In the genomic region with DNA sequence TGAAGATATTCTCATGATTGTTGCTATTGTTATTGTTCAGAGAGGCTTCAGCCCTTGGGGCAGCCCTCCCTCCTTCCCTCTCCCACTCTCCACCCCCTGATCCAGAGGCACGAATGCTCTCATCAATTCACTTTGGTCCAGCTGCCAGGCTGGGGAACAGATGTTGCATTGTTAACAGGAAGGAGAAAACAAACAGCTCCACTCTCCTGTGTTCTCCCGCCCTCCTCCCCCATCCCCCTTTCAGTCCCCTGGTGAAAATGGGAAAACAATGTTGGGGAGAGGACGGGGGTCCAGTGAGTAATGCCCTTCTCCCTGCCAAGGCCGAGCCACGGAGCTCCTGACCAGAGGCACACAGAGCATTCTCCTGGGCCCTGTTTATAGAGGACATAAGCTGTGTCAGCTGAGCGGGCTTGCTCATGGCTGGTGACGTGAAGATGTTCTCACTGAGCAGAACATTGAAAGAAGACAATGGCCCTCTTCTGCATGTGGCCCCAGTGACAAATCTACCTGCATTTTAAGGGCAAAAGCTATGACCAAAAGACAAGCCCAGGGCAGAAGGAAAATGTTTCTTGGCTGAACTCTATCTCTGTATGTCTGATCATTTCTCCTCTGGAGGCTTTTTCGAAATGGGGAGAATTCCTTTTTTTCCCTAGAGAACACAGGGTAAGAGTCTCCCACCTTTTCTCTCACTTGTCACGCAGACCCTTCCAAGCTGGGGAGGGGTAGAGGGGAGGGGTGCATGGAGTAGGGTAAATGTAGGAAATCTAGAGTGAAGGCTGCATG, we compare ENCODE assay signal across 9 cellular contexts.
A peak's percentile ranks its signal among the peaks of the same experiment; 100 is the strongest.
DNase-seq lines count a peak whose midpoint lies in the region; ATAC-seq and TF ChIP-seq lines count a peak whose summit lies in the region.
"Had no signal": no experiment of that assay in that cellular context is flagged by ENCODE, and none has a peak within 500 bp of the region (broad histone marks: within the 10 kb centered on the region; RNA-seq: fewer than 3 reads in every experiment).

No MANE protein-coding gene starts in this region.

- H3K36me3 Mint-ChIP-seq in stimulated activated effector memory CD8-positive, alpha-beta T cell treated with anti-CD3 and anti-CD28 coated beads, Interleukin-12 subunit alpha, Interleukin-12 subunit beta, amount 100 ng/mL, for 72 hours, result no peaks in the 10 kb centered on the region
- H3K36me3 Mint-ChIP-seq in activated naive CD8-positive, alpha-beta T cell treated with anti-CD3 and anti-CD28 coated beads for 36 hours, result no peaks in the 10 kb centered on the region

- POLR2A ChIA-PET in SK-N-SH (lab: Yijun Ruan, JAX), result interaction anchor here (0.6 to 2.1 kb wide), 3 partner anchors 22 to 263 kb away, joined by 3 to 5 read pairs (median 3); a partner anchor contains a TSS

- no peaks in the 10 kb centered on the region for H4K20me1 ChIP-seq in SK-N-SH (ENCODE audit: insufficient read depth)

- H3K4me2 ChIP-seq in SK-N-SH, result no peak overlapping the region

- 17% methylated on average over 9 of the region's 9 CpGs for WGBS in SK-N-SH (ENCODE audit: low lambda C conversion rate)
- 50 to 65% methylated on average over 9 of the region's 9 CpGs for WGBS in testis, 2 donors

- H3K27me3 Mint-ChIP-seq in activated naive CD8-positive, alpha-beta T cell treated with anti-CD3 and anti-CD28 coated beads for 36 hours, result no peaks in the 10 kb centered on the region

- H3K27me3 ChIP-seq in SK-N-SH (ENCODE audit: insufficient read depth), result no peaks in the 10 kb centered on the region
- H3K27me3 ChIP-seq in testis, result no peaks in the 10 kb centered on the region

- H3F3A ChIP-seq in SK-N-SH (replicated peaks; ENCODE audit: insufficient read depth), result no peaks in the 10 kb centered on the region

- H3K27ac Mint-ChIP-seq in stimulated activated effector memory CD8-positive, alpha-beta T cell treated with anti-CD3 and anti-CD28 coated beads, Interleukin-12 subunit alpha, Interleukin-12 subunit beta, amount 100 ng/mL, for 72 hours, result no peak overlapping the region
- no peak overlapping the region for H3K27ac Mint-ChIP-seq in activated naive CD8-positive, alpha-beta T cell treated with anti-CD3 and anti-CD28 coated beads for 36 hours
- H3K27ac Mint-ChIP-seq: activated T-helper 1 cell treated with anti-CD3 and anti-CD28 coated beads, Interleukin-12 subunit alpha, Interleukin-12 subunit beta, Interleukin-2, Interleukin-4 antibody, amounts not matched to agents 30 ng/mL and 10 ng/mL and 1 ng/mL, durations not matched to agents 14 hours and 24 hours and 36 hours had no signal

- CTCF ChIA-PET in SK-N-SH (lab: Yijun Ruan, JAX), result interaction anchor here (0.7 to 1.4 kb wide), 3 partner anchors 10 to 137 kb away, joined by 3 to 4 read pairs (median 3); no protein-coding TSS in a partner anchor

- no peak for TF ChIP-seq EP300 in SK-N-SH (IDR thresholded peaks at IDR 0.05; ENCODE audit: borderline replicate concordance in 1 of 2, low read depth in 1 of 2, low read length in 1 of 2)

- H3K36me3 ChIP-seq in SK-N-SH (replicated peaks in 1 of 2; ENCODE audit: control insufficient read depth in 1 of 2, insufficient read depth in 2 of 2, low read length in 1 of 2) (no peaks in the 10 kb centered on the region), testis (ENCODE audit: low read depth, missing control alignments) (no peaks in the 10 kb centered on the region)

- H3K9ac ChIP-seq in SK-N-SH, result no peak overlapping the region

- H2AFZ ChIP-seq in SK-N-SH (ENCODE audit: low read depth), result no peak overlapping the region

- H3K27ac ChIP-seq in SK-N-SH (ENCODE audit: low read depth in 2 of 2, low read length in 1 of 2) (no peak overlapping the region), angular gyrus (ENCODE audit: low read depth, low read length) (peak overlapping the region; percentile 97), testis (no peak overlapping the region)

- H3K9me3 Mint-ChIP-seq in stimulated activated effector memory CD8-positive, alpha-beta T cell treated with anti-CD3 and anti-CD28 coated beads, Interleukin-12 subunit alpha, Interleukin-12 subunit beta, amount 100 ng/mL, for 72 hours, result no peaks in the 10 kb centered on the region
- no peaks in the 10 kb centered on the region for H3K9me3 Mint-ChIP-seq in activated naive CD8-positive, alpha-beta T cell treated with anti-CD3 and anti-CD28 coated beads for 36 hours
- H3K9me3 Mint-ChIP-seq: activated T-helper 1 cell treated with anti-CD3 and anti-CD28 coated beads, Interleukin-12 subunit alpha, Interleukin-12 subunit beta, Interleukin-2, Interleukin-4 antibody, amounts not matched to agents 30 ng/mL and 10 ng/mL and 1 ng/mL, durations not matched to agents 14 hours and 24 hours and 36 hours had no signal

- peak; percentile 39 for DNase-seq in SK-N-SH
- peak; percentile 77 for DNase-seq in islet precursor cell
- peak; percentile 62 for DNase-seq in testis
- DNase-seq in stimulated activated effector memory CD8-positive, alpha-beta T cell treated with anti-CD3 and anti-CD28 coated beads, Interleukin-12 subunit alpha, Interleukin-12 subunit beta, amount 100 ng/mL, for 72 hours (ENCODE audit: low spot score in 2 of 2), result no peak
- no peak for DNase-seq in activated naive CD8-positive, alpha-beta T cell treated with anti-CD3 and anti-CD28 coated beads for 36 hours

- H3K4me3 ChIP-seq in SK-N-SH (ENCODE audit: low read depth in 2 of 2, low read length in 1 of 2) (no peak overlapping the region), testis (no peak overlapping the region)

- intact Hi-C loops in testis (cut with DNase I; ENCODE audit: low total_unique reads), result loop anchor here (10.0 kb wide), 1 partner anchor 135 kb away; no protein-coding TSS in a partner anchor

- TF ChIP-seq CTCF in SK-N-SH (IDR thresholded peaks at IDR 0.05), result no peak
- no peak for TF ChIP-seq CTCF in testis (IDR thresholded peaks at IDR 0.05)

- H3K9me3 ChIP-seq in SK-N-SH (no peaks in the 10 kb centered on the region), testis (no peaks in the 10 kb centered on the region)

- no peak for TF ChIP-seq POLR2A in testis (IDR thresholded peaks at IDR 0.05)

- no peaks in the 10 kb centered on the region for H3K79me2 ChIP-seq in SK-N-SH (ENCODE audit: insufficient read depth)

- H3K4me1 ChIP-seq in SK-N-SH (ENCODE audit: control insufficient read depth in 1 of 2, insufficient read depth in 2 of 2, low read depth in 1 of 2, low read length in 1 of 2) (peaks cover 0 to 3% of the 10 kb centered on the region in 2 experiments; a peak in 1 of 4 replicates), testis (peaks cover 4% of the 10 kb centered on the region)

- no peak for ATAC-seq in SK-N-SH treated with all-trans-retinoic acid at 6 μM for 48 hours
- no peak for ATAC-seq in stimulated activated effector memory CD8-positive, alpha-beta T cell treated with anti-CD3 and anti-CD28 coated beads, Interleukin-12 subunit alpha, Interleukin-12 subunit beta, amount 100 ng/mL, for 72 hours
- no peak for ATAC-seq in GM21526 (IDR thresholded peaks at IDR 0.05; ENCODE audit: low FRiP score, unreplicated experiment)

- TF ChIP-seq RAD21 in SK-N-SH (IDR thresholded peaks at IDR 0.05; ENCODE audit: low read length), result no peak

- no peaks in the 10 kb centered on the region for H3K4me1 Mint-ChIP-seq in stimulated activated effector memory CD8-positive, alpha-beta T cell treated with anti-CD3 and anti-CD28 coated beads, Interleukin-12 subunit alpha, Interleukin-12 subunit beta, amount 100 ng/mL, for 72 hours
- H3K4me1 Mint-ChIP-seq in activated naive CD8-positive, alpha-beta T cell treated with anti-CD3 and anti-CD28 coated beads for 36 hours, result peaks cover 9% of the 10 kb centered on the region

- H3K4me3 Mint-ChIP-seq in stimulated activated effector memory CD8-positive, alpha-beta T cell treated with anti-CD3 and anti-CD28 coated beads, Interleukin-12 subunit alpha, Interleukin-12 subunit beta, amount 100 ng/mL, for 72 hours, result no peak overlapping the region
- H3K4me3 Mint-ChIP-seq in activated naive CD8-positive, alpha-beta T cell treated with anti-CD3 and anti-CD28 coated beads for 36 hours, result no peak overlapping the region
- H3K4me3 Mint-ChIP-seq: activated T-helper 1 cell treated with anti-CD3 and anti-CD28 coated beads, Interleukin-12 subunit alpha, Interleukin-12 subunit beta, Interleukin-2, Interleukin-4 antibody, amounts not matched to agents 30 ng/mL and 10 ng/mL and 1 ng/mL, durations not matched to agents 14 hours and 24 hours and 36 hours had no signal

- H3K9me2 ChIP-seq in SK-N-SH, result no peaks in the 10 kb centered on the region

TF ChIP-seq in SK-N-SH, 30 proteins besides CTCF, POLR2A, EP300 and RAD21 (continues in another document):
- TF ChIP-seq SIN3A (IDR thresholded peaks at IDR 0.05; ENCODE audit: borderline replicate concordance, low read depth, low read length) (no peak), CHD2 (IDR thresholded peaks at IDR 0.05; ENCODE audit: low read length, partially characterized antibody) (no peak), SMC3 (IDR thresholded peaks at IDR 0.05; ENCODE audit: low read depth, low read length) (no peak), JUND (IDR thresholded peaks at IDR 0.05) (no peak), NFIC (IDR thresholded peaks at IDR 0.05; ENCODE audit: borderline replicate concordance) (no peak)
- TF ChIP-seq, protein P1, sequence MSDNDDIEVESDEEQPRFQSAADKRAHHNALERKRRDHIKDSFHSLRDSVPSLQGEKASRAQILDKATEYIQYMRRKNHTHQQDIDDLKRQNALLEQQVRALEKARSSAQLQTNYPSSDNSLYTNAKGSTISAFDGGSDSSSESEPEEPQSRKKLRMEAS (IDR thresholded peaks at IDR 0.05; ENCODE audit: low read depth), result no peak

TF ChIP-seq in SK-N-SH treated with all-trans-retinoic acid at 6 μM for 48 hours, 23 proteins besides CTCF, POLR2A, EP300 and RAD21:
- TF ChIP-seq OSR1 (CRISPR knock-in tag; IDR thresholded peaks at IDR 0.05) (no peak), ZC3H10 (CRISPR knock-in tag; IDR thresholded peaks at IDR 0.05) (no peak)

Comparison
In these comparisons a context has a peak if more than half of its experiments do, and no peak if none do; other contexts are left out.
1. DNase-seq: peak in SK-N-SH (single experiment), islet precursor cell (single experiment) and testis (single experiment); none in stimulated activated effector memory CD8-positive, alpha-beta T cell treated with anti-CD3 and anti-CD28 coated beads, Interleukin-12 subunit alpha, Interleukin-12 subunit beta, amount 100 ng/mL, for 72 hours (0 of 2) and activated naive CD8-positive, alpha-beta T cell treated with anti-CD3 and anti-CD28 coated beads for 36 hours (single experiment).